In the genomic region with DNA sequence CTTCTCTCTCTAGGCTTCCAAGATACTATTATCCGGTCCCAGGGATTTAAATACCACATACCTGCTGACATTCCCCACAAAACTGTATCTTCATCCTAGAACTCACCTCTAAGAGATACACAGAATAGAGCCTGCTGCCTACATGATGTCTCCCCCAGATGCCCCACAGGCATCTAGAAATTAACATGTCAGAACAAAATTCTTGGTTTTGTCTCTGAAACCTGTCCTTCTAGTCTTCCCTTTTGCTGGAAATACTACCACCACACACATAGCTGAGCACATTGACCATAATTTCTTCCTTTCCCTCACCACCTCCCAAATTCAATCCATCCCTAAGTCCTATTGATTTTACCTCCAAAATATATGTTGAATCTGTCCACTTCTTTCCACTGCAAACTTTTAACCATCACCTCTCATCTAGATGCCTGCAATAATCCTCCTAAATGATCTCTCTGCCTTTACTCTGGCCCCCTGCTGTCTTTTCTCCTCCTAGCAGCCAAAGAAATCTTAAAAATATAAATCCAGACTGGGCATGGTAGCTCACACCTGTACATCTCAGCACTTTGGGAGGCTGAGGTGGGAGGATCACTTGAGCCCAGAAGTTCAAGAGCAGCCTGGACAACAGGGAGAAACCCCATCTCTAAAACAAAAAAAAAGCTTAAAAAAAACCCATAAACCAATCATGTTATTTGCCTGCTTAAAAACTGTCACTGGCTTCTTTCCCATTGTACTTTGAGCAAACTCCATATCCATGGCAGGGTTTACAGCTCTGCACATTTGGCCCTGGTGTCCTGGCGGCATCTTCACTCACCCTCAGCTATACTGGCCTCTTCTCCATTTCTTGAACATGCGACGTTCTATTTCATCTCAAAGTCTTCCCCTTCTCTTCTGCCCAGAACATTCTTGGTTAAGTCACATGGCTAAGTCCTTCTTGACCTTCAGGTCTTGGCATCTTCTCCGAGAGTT, we compare ENCODE assay signal across 11 cellular contexts. TPM values are rescaled to one million over a fixed set of nuclear protein-coding genes. Genes with fewer than 3 reads are reported as not detected.
A peak's percentile ranks its signal among the peaks of the same experiment; 100 is the strongest.
DNase-seq lines count a peak whose midpoint lies in the region; ATAC-seq, FAIRE-seq and TF ChIP-seq lines count a peak whose summit lies in the region.
"Had no signal": no experiment of that assay in that cellular context is flagged by ENCODE, and none has a peak within 500 bp of the region (broad histone marks: within the 10 kb centered on the region; RNA-seq: fewer than 3 reads in every experiment).

No MANE protein-coding gene starts in this region.

- H3K9ac ChIP-seq in keratinocyte (ENCODE audit: control insufficient read depth, extremely low read depth, insufficient read depth, low read length) = no peak overlapping the region

- peaks cover 12 to 22% of the 10 kb centered on the region in 2 donors for H3K27me3 Mint-ChIP-seq in T-cell
- peaks cover 30 to 36% of the 10 kb centered on the region in 2 donors for H3K27me3 Mint-ChIP-seq in natural killer cell treated with Interleukin-12 subunit alpha and Interleukin-12 subunit beta and Interleukin-15 and Interleukin-18, amount 100 ng/mL, for 72 hours

- H3K27ac ChIP-seq in keratinocyte (ENCODE audit: control insufficient read depth, insufficient read depth, low read length) = no peak overlapping the region
- H3K27ac ChIP-seq: gastrocnemius medialis had no signal

- no peak overlapping the region for H3K4me3 Mint-ChIP-seq in T-cell
- no peak overlapping the region for H3K4me3 Mint-ChIP-seq in natural killer cell treated with Interleukin-12 subunit alpha and Interleukin-12 subunit beta and Interleukin-15 and Interleukin-18, amount 100 ng/mL, for 72 hours
- H3K4me3 Mint-ChIP-seq: activated naive CD8-positive, alpha-beta T cell had no signal

- H3K4me2 ChIP-seq in keratinocyte (ENCODE audit: control insufficient read depth, extremely low read depth, insufficient read depth, low read depth, low read length) = peak overlapping the region; percentile 29

- peaks cover 5 to 12% (median 6%) of the 10 kb centered on the region in 3 donors for H3K9me3 Mint-ChIP-seq in T-cell
- no peaks in the 10 kb centered on the region for H3K9me3 Mint-ChIP-seq in natural killer cell treated with Interleukin-12 subunit alpha and Interleukin-12 subunit beta and Interleukin-15 and Interleukin-18, amount 100 ng/mL, for 72 hours

- TF ChIP-seq CTCF in AG09319 (IDR thresholded peaks at IDR 0.05; ENCODE audit: low read depth, low read length) (peak; percentile 39), keratinocyte (optimal IDR thresholded peaks at IDR 0.05 in 1 of 3, IDR thresholded peaks at IDR 0.05 in 1 of 3, conservative IDR thresholded peaks at IDR 0.05 in 1 of 3; ENCODE audit: extremely low read depth in 1 of 3, insufficient read depth in 2 of 3, low read length in 3 of 3) (peak in 2 of 3 experiments; percentile 31 to 57)

- no peaks in the 10 kb centered on the region for H3K27me3 ChIP-seq in keratinocyte (ENCODE audit: control insufficient read depth, extremely low read depth, insufficient read depth, low read length)
- H3K27me3 ChIP-seq: gastrocnemius medialis had no signal

- no peaks in the 10 kb centered on the region for H3K9me3 ChIP-seq in keratinocyte (ENCODE audit: control insufficient read depth, low read depth, low read length)
- H3K9me3 ChIP-seq: gastrocnemius medialis had no signal

- dilution Hi-C loops in keratinocyte (cut with MboI; ENCODE audit: extremely low pct_ligation_motif_present, low sequenced_read_pairs) = no loop called here

- ATAC-seq in T-cell (replicated peaks in 1 of 4) (peak in 3 of 4 experiments; percentile 35 to 66 (median 57)), HG03442 (IDR thresholded peaks at IDR 0.05; ENCODE audit: unreplicated experiment) (no peak)
- ATAC-seq in natural killer cell treated with Interleukin-12 subunit alpha and Interleukin-12 subunit beta and Interleukin-15 and Interleukin-18, amount 100 ng/mL, for 72 hours = no peak
- ATAC-seq: gastrocnemius medialis had no signal

- no peak overlapping the region for H3K4me3 ChIP-seq in keratinocyte (ENCODE audit: control insufficient read depth in 2 of 3, extremely low read depth in 1 of 3, insufficient read depth in 2 of 3, low read depth in 1 of 3, low read length in 3 of 3)
- H3K4me3 ChIP-seq: gastrocnemius medialis had no signal

- peak; percentile 43 for FAIRE-seq in keratinocyte (lab: Jason Lieb, UNC)

- H3K79me2 ChIP-seq in keratinocyte (ENCODE audit: control insufficient read depth, insufficient read depth, low read length) = no peaks in the 10 kb centered on the region

- CTCF ChIA-PET in T-cell (lab: Charles Lee) = interaction anchor here in 1 of 2 donors (0.6 to 1.4 kb wide), 3 partner anchors 49 to 54 kb away, joined by 3 to 5 read pairs (median 4); a partner anchor contains a TSS

- no peaks in the 10 kb centered on the region for H3K9me1 ChIP-seq in keratinocyte (ENCODE audit: control insufficient read depth, extremely low read depth, insufficient read depth, low read length)

- peaks cover 0 to 1% (median 1%) of the 10 kb centered on the region in 3 donors for H3K4me1 Mint-ChIP-seq in T-cell
- peaks cover 0 to 1% of the 10 kb centered on the region in 2 donors for H3K4me1 Mint-ChIP-seq in natural killer cell treated with Interleukin-12 subunit alpha and Interleukin-12 subunit beta and Interleukin-15 and Interleukin-18, amount 100 ng/mL, for 72 hours (ENCODE audit: low read depth in 2 of 2)

- no peak overlapping the region for H3K27ac Mint-ChIP-seq in T-cell
- no peak overlapping the region for H3K27ac Mint-ChIP-seq in natural killer cell treated with Interleukin-12 subunit alpha and Interleukin-12 subunit beta and Interleukin-15 and Interleukin-18, amount 100 ng/mL, for 72 hours
- H3K27ac Mint-ChIP-seq: activated naive CD8-positive, alpha-beta T cell had no signal

- POLR2A ChIA-PET in T-cell (lab: Charles Lee) = interaction anchor here in 1 of 2 donors (0.5 kb wide), 1 partner anchor 48 kb away, joined by 10 read pairs; no protein-coding TSS in a partner anchor

- H3K4me1 ChIP-seq in keratinocyte (ENCODE audit: control insufficient read depth, extremely low read depth, insufficient read depth, low read length) = peaks cover 8% of the 10 kb centered on the region

- peaks cover 4% of the 10 kb centered on the region for H3K36me3 Mint-ChIP-seq in T-cell
- H3K36me3 Mint-ChIP-seq in natural killer cell treated with Interleukin-12 subunit alpha and Interleukin-12 subunit beta and Interleukin-15 and Interleukin-18, amount 100 ng/mL, for 72 hours = peaks cover 8% of the 10 kb centered on the region

- H3K36me3 ChIP-seq in keratinocyte (ENCODE audit: control insufficient read depth in 2 of 2, extremely low read depth in 1 of 2, insufficient read depth in 2 of 2, low read length in 2 of 2) = no peaks in the 10 kb centered on the region
- H3K36me3 ChIP-seq: gastrocnemius medialis had no signal

- DNase-seq in AG09319 (ENCODE audit: extremely low read depth, low read depth) (no peak), HCEC 1CT (peak; percentile 26), T-cell (peak in 2 of 34 experiments; percentile 4 to 8), keratinocyte (ENCODE audit: low read depth, low spot score) (no peak), mucosa of gallbladder (ENCODE audit: low spot score) (no peak), COR-L47 (lab: John Stamatoyannopoulos, UW) (no peak)
- DNase-seq in natural killer cell treated with Interleukin-12 subunit alpha and Interleukin-12 subunit beta and Interleukin-15 and Interleukin-18, amount 100 ng/mL, for 72 hours (ENCODE audit: low spot score) = no peak
- DNase-seq: gastrocnemius medialis, posterior cingulate gyrus had no signal

- H2AFZ ChIP-seq in keratinocyte (ENCODE audit: control insufficient read depth, low read length) = peak overlapping the region; percentile 44

- H4K20me1 ChIP-seq in keratinocyte (ENCODE audit: control insufficient read depth, extremely low read depth, insufficient read depth, low read length) = no peaks in the 10 kb centered on the region

RNA-seq across cellular contexts. Expression of a gene that starts 6.2 kb away (rescaled TPM):
- total RNA-seq in T-cell = 10 to 100 TPM; 18.1 to 23.4 (median 21.2) TPM
- 7.1 to 13.5 TPM (median 12.0 TPM) in 3 replicates for polyA plus RNA-seq in keratinocyte
- polyA plus RNA-seq in keratinocyte (2011; ENCODE audit: low read depth) = 10.9 TPM
- polyA plus RNA-seq in keratinocyte (2011; cell fraction: cytosol; rRNA removed) = 6.5 and 7.4 TPM in 2 replicates
- polyA plus RNA-seq in keratinocyte (2011; cell fraction: nucleus; rRNA removed) = 13.1 and 14.0 TPM in 2 replicates
- 6.9 and 8.1 TPM in 2 replicates for polyA plus RNA-seq in keratinocyte (2012; ENCODE audit: low replicate concordance)
- polyA minus RNA-seq in keratinocyte = 2.9 to 14.7 TPM (median 9.7 TPM) in 3 replicates
- polyA minus RNA-seq in keratinocyte (2011; cell fraction: cytosol; rRNA and poly(A)+ RNA removed) = 6.1 TPM
- polyA minus RNA-seq in keratinocyte (2011; cell fraction: nucleus; rRNA and poly(A)+ RNA removed) = 4.1 and 13.0 TPM in 2 replicates
- total RNA-seq in mucosa of gallbladder = 16.8 TPM
- 10 to 100 TPM in 1 of 2 donors, 1 to 10 TPM in 1; 9.4 to 11.4 TPM for total RNA-seq in natural killer cell treated with Interleukin-12 subunit alpha and Interleukin-12 subunit beta and Interleukin-15 and Interleukin-18, amount 100 ng/mL, for 72 hours

RNA-seq across cellular contexts. Expression of a gene that starts 47.6 kb away (rescaled TPM):
- total RNA-seq in T-cell = 10 to 100 TPM; 28.2 to 52.1 (median 40.7) TPM
- 408 to 1,278 TPM (median 618 TPM) in 3 replicates for polyA plus RNA-seq in keratinocyte
- 24.6 TPM for polyA plus RNA-seq in keratinocyte (2011; ENCODE audit: low read depth)
- 305 and 602 TPM in 2 replicates for polyA plus RNA-seq in keratinocyte (2011; cell fraction: cytosol; rRNA removed)
- 580 and 676 TPM in 2 replicates for polyA plus RNA-seq in keratinocyte (2011; cell fraction: nucleus; rRNA removed)
- 51.1 and 1,172 TPM in 2 replicates for polyA plus RNA-seq in keratinocyte (2012; ENCODE audit: low replicate concordance)
- polyA minus RNA-seq in keratinocyte = 109 to 241 TPM (median 185 TPM) in 3 replicates
- polyA minus RNA-seq in keratinocyte (2011; cell fraction: cytosol; rRNA and poly(A)+ RNA removed) = 581 TPM
- 248 and 253 TPM in 2 replicates for polyA minus RNA-seq in keratinocyte (2011; cell fraction: nucleus; rRNA and poly(A)+ RNA removed)
- total RNA-seq in mucosa of gallbladder = 302 TPM
- 10 to 100 TPM; 42.8 to 45.4 TPM for total RNA-seq in natural killer cell treated with Interleukin-12 subunit alpha and Interleukin-12 subunit beta and Interleukin-15 and Interleukin-18, amount 100 ng/mL, for 72 hours

RNA-seq across cellular contexts. Expression of a gene that starts 53.5 kb away (rescaled TPM):
- total RNA-seq in T-cell (10 to 100 TPM; 21.2 to 31.4 (median 27.4) TPM), mucosa of gallbladder (78.8 TPM)
- 23.4 to 29.9 TPM (median 23.4 TPM) in 3 replicates for polyA plus RNA-seq in keratinocyte
- polyA plus RNA-seq in keratinocyte (2011; ENCODE audit: low read depth) = 285 TPM
- polyA plus RNA-seq in keratinocyte (2011; cell fraction: cytosol; rRNA removed) = 21.5 and 36.5 TPM in 2 replicates
- 46.8 and 61.1 TPM in 2 replicates for polyA plus RNA-seq in keratinocyte (2011; cell fraction: nucleus; rRNA removed)
- 19.0 and 38.4 TPM in 2 replicates for polyA plus RNA-seq in keratinocyte (2012; ENCODE audit: low replicate concordance)
- polyA minus RNA-seq in keratinocyte = 13.6 to 24.6 TPM (median 18.8 TPM) in 3 replicates
- polyA minus RNA-seq in keratinocyte (2011; cell fraction: cytosol; rRNA and poly(A)+ RNA removed) = 22.8 TPM
- polyA minus RNA-seq in keratinocyte (2011; cell fraction: nucleus; rRNA and poly(A)+ RNA removed) = 18.5 and 39.2 TPM in 2 replicates
- total RNA-seq in natural killer cell treated with Interleukin-12 subunit alpha and Interleukin-12 subunit beta and Interleukin-15 and Interleukin-18, amount 100 ng/mL, for 72 hours = 10 to 100 TPM; 47.9 to 50.2 TPM

Comparison
In these comparisons a context has a peak if more than half of its experiments do, and no peak if none do; other contexts are left out.
1. ATAC-seq: peak in T-cell (3 of 4); none in HG03442 (single experiment) and natural killer cell treated with Interleukin-12 subunit alpha and Interleukin-12 subunit beta and Interleukin-15 and Interleukin-18, amount 100 ng/mL, for 72 hours (0 of 2).